Comparison of ENCODE assay signal across 25 cellular contexts in the genomic region with DNA sequence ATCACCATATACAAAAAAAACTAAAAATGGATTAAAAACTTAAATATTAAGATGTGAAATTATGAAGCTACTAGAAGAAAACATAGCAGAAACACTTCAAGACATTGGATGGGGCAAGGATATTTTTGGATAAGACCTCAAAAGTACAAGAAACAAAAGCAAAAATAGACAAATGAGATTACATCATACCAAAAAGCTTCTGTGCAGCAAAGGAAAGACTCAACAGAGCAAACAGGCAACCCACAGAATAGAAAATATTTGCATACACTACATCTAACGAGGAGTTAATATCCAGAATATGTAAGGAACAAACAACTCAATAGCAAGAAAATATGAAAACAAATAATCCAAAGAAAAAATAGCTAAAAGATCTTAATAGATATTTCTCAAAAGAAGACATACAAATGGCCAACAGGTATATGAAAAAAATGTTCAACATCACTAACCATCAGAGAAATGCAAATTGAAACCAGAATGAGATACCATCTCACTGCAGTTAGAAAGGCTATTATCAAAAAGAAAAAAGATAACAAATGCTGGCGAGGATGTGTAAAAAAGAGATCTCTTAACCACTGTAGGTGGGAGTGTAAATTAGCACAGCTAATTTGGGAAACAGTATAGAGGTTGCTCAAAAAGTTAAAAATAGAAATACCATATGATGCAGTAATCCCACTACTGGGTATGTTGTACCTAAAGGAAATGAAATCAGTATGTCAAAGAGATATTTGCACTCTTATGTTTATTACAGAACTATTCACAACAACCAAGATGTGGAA. TPM values are rescaled to one million over a fixed set of nuclear protein-coding genes. Genes with fewer than 3 reads are reported as not detected.
DNase-seq lines count a peak whose midpoint lies in the region; ATAC-seq, FAIRE-seq and TF ChIP-seq lines count a peak whose summit lies in the region.
"Had no signal": no experiment of that assay in that cellular context is flagged by ENCODE, and none has a peak within 500 bp of the region (broad histone marks: within the 10 kb centered on the region; RNA-seq: fewer than 3 reads in every experiment).

No MANE protein-coding gene starts in this region.

- H3K27ac ChIP-seq in A549 (no peak overlapping the region), astrocyte (ENCODE audit: low read depth, low read length) (no peak overlapping the region), substantia nigra (ENCODE audit: low read depth, low read length, poor library complexity, severe bottlenecking) (no peak overlapping the region)
- H3K27ac ChIP-seq: 22Rv1, KMS-11 had no signal

- H3K4me1 ChIP-seq in A549 (no peaks in the 10 kb centered on the region), astrocyte (ENCODE audit: insufficient read depth, low read length) (no peaks in the 10 kb centered on the region)
- H3K4me1 ChIP-seq: BE2C had no signal

- H3K9ac ChIP-seq in astrocyte (ENCODE audit: low read length), result no peak overlapping the region
- H3K9ac ChIP-seq: KMS-11 had no signal

- no peaks in the 10 kb centered on the region for H3K9me3 ChIP-seq in A549
- no peaks in the 10 kb centered on the region for H3K9me3 ChIP-seq in astrocyte (ENCODE audit: insufficient read depth, low read depth, low read length)
- H3K9me3 ChIP-seq: BE2C had no signal

- H3K27ac Mint-ChIP-seq in astrocyte (ENCODE audit: unreplicated experiment), result no peak overlapping the region
- H3K27ac Mint-ChIP-seq: CD4-positive, alpha-beta T cell had no signal

- no peak overlapping the region for H3K4me2 ChIP-seq in A549
- no peak overlapping the region for H3K4me2 ChIP-seq in astrocyte (ENCODE audit: low read length)
- H3K4me2 ChIP-seq: KMS-11 had no signal

- H3K27me3 Mint-ChIP-seq in astrocyte (ENCODE audit: low read depth, unreplicated experiment), result no peaks in the 10 kb centered on the region
- H3K27me3 Mint-ChIP-seq: CD4-positive, alpha-beta T cell had no signal

- H3K4me3 Mint-ChIP-seq in astrocyte (ENCODE audit: unreplicated experiment), result no peak overlapping the region
- H3K4me3 Mint-ChIP-seq: CD4-positive, alpha-beta T cell had no signal

- no peak for TF ChIP-seq RAD21 in A549 (conservative IDR thresholded peaks at IDR 0.05 in 1 of 2, IDR thresholded peaks at IDR 0.05 in 1 of 2)

- no peaks in the 10 kb centered on the region for H3K36me3 ChIP-seq in astrocyte (ENCODE audit: insufficient read depth, low read length)
- H3K36me3 ChIP-seq: BE2C had no signal

- H3K4me3 ChIP-seq in A549, result no peak overlapping the region
- no peak overlapping the region for H3K4me3 ChIP-seq in astrocyte (ENCODE audit: insufficient read depth, low read depth, low read length)

- H2AFZ ChIP-seq in astrocyte (ENCODE audit: low read depth, low read length), result no peak overlapping the region

- FAIRE-seq in A549 (lab: Jason Lieb, UNC), result peak; percentile 7
- peak; percentile 85 for FAIRE-seq in astrocyte (lab: Jason Lieb, UNC)
- FAIRE-seq: HepG2 had no signal

- TF ChIP-seq POLR2A in A549 (IDR thresholded peaks at IDR 0.05; ENCODE audit: low read length), result no peak

- H3K9me3 Mint-ChIP-seq in astrocyte (ENCODE audit: unreplicated experiment), result no peaks in the 10 kb centered on the region
- H3K9me3 Mint-ChIP-seq: CD4-positive, alpha-beta T cell had no signal

- no peak for DNase-seq in A549 (ENCODE audit: low read depth in 1 of 2, low spot score in 1 of 2)
- no peak for DNase-seq in astrocyte (ENCODE audit: low read depth)
- DNase-seq in NCI-H2107 (lab: John Stamatoyannopoulos, UW), result no peak
- no peak for DNase-seq in NCI-H524 treated with DMSO at 0.1 percent for 48 hours (lab: John Stamatoyannopoulos, UW)
- DNase-seq in substantia nigra (lab: John Stamatoyannopoulos, UW), result no peak
- DNase-seq: BE2C; CD4-positive, alpha-beta T cell; EL; GOT3; NCI-H1105; NCI-H1694; NCI-H345; NCI-H69; NK-92 treated with Interleukin-12 subunit alpha and Interleukin-12 subunit beta, amount 100 ng/mL, for 24 hours; OCI-M1; SHP77 treated with DMSO at 0.1 percent for 48 hours had no signal

- no peaks in the 10 kb centered on the region for H3K79me2 ChIP-seq in astrocyte (ENCODE audit: insufficient read depth, low read length)

- H3K4me1 Mint-ChIP-seq in astrocyte (ENCODE audit: low read depth, unreplicated experiment), result no peaks in the 10 kb centered on the region

- no peaks in the 10 kb centered on the region for H3K36me3 Mint-ChIP-seq in astrocyte (ENCODE audit: low read depth, unreplicated experiment)

- no peaks in the 10 kb centered on the region for H4K20me1 ChIP-seq in astrocyte (ENCODE audit: insufficient read depth, low read length)

- TF ChIP-seq CTCF in A549 (IDR thresholded peaks at IDR 0.05) (no peak), astrocyte (IDR thresholded peaks at IDR 0.05; ENCODE audit: insufficient read depth, low read depth, low read length) (no peak)

- 41% methylated on average over 2 of the region's 2 CpGs for WGBS in A549 (ENCODE audit: missing lambda C conversion rate)

- no peaks in the 10 kb centered on the region for H3K27me3 ChIP-seq in astrocyte (ENCODE audit: insufficient read depth, low read length)
- H3K27me3 ChIP-seq: BE2C had no signal

- POLR2A ChIA-PET in A549 (lab: Yijun Ruan, JAX), result interaction anchor here (0.6 kb wide), 1 partner anchor 10 kb away, joined by 5 read pairs; no protein-coding TSS in a partner anchor

- TF ChIP-seq EP300 in A549 (IDR thresholded peaks at IDR 0.05), result no peak

- CTCF ChIA-PET in A549 (lab: Yijun Ruan, JAX), result interaction anchor here (0.9 kb wide), 1 partner anchor 25 kb away, joined by 4 read pairs; no protein-coding TSS in a partner anchor

- no peak for ATAC-seq in A549
- peak; percentile 88 for ATAC-seq in GM19351 (IDR thresholded peaks at IDR 0.05; ENCODE audit: unreplicated experiment)
- peak; percentile 73 for ATAC-seq in HG03103 (IDR thresholded peaks at IDR 0.05; ENCODE audit: low read depth, unreplicated experiment)
- ATAC-seq in GM21576 (IDR thresholded peaks at IDR 0.05; ENCODE audit: unreplicated experiment), result no peak
- ATAC-seq: HepG2 had no signal

TF ChIP-seq in A549, 52 proteins besides CTCF, POLR2A, EP300 and RAD21:
- TF ChIP-seq MAZ (IDR thresholded peaks at IDR 0.05; ENCODE audit: borderline replicate concordance, low read depth, low read length) (no peak), JUN (IDR thresholded peaks at IDR 0.05) (no peak), GATA3 (IDR thresholded peaks at IDR 0.05; ENCODE audit: borderline replicate concordance) (no peak), NR3C1 (IDR thresholded peaks at IDR 0.05) (no peak), JUNB (IDR thresholded peaks at IDR 0.05) (no peak), HOXA7 (CRISPR knock-in tag; IDR thresholded peaks at IDR 0.05) (no peak), NFE2L2 (conservative IDR thresholded peaks at IDR 0.05; ENCODE audit: low read length) (no peak), CHD2 (IDR thresholded peaks at IDR 0.05; ENCODE audit: low read length, partially characterized antibody) (no peak), RNF2 (IDR thresholded peaks at IDR 0.05; ENCODE audit: borderline replicate concordance, low read depth) (no peak), RARB (CRISPR knock-in tag; IDR thresholded peaks at IDR 0.05) (no peak), RFX5 (IDR thresholded peaks at IDR 0.05) (no peak), ZC3H11A (IDR thresholded peaks at IDR 0.05) (no peak), NPAS2 (CRISPR knock-in tag; IDR thresholded peaks at IDR 0.05; ENCODE audit: borderline replicate concordance) (no peak)
- TF ChIP-seq, protein P1, sequence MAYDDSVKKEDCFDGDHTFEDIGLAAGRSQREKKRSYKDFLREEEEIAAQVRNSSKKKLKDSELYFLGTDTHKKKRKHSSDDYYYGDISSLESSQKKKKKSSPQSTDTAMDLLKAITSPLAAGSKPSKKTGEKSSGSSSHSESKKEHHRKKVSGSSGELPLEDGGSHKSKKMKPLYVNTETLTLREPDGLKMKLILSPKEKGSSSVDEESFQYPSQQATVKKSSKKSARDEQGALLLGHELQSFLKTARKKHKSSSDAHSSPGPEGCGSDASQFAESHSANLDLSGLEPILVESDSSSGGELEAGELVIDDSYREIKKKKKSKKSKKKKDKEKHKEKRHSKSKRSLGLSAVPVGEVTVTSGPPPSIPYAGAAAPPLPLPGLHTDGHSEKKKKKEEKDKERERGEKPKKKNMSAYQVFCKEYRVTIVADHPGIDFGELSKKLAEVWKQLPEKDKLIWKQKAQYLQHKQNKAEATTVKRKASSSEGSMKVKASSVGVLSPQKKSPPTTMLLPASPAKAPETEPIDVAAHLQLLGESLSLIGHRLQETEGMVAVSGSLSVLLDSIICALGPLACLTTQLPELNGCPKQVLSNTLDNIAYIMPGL (CRISPR knock-in tag; IDR thresholded peaks at IDR 0.05; ENCODE audit: borderline replicate concordance), result no peak

RNA-seq across cellular contexts. Expression of gene LRCH2, which starts 17.8 kb away (rescaled TPM):
- 0.04 and 0.05 TPM in 2 replicates for polyA plus RNA-seq in A549 (2011; rRNA removed)
- under 0.01 TPM in 1 of 2 replicates, not detected in the other for polyA plus RNA-seq in A549 (2012; cell fraction: cytosol; rRNA removed)
- polyA plus RNA-seq in A549 (2012; cell fraction: nucleus; rRNA removed), result not detected in 2 replicates
- polyA plus RNA-seq in A549 (2017; fragmentation: RNase III; extraction: RNeasy Plus Mini Kit Qiagen cat#74134 plus additional on column Dnase treatment), result 0.01 TPM in 1 of 3 replicates, not detected in the others
- not detected in 2 replicates for polyA minus RNA-seq in A549 (2011; rRNA and poly(A)+ RNA removed)
- total RNA-seq in astrocyte, result 4.6 and 5.8 TPM in 2 replicates
- total RNA-seq: CD4-positive, alpha-beta T cell; HepG2; RPMI7951; T-helper 1 cell treated with Interleukin-12 subunit alpha and Interleukin-12 subunit beta and Interleukin-4 antibody, amounts not matched to agents 30 ng/mL and 1 ng/mL, for 36 hours had no signal
- polyA plus RNA-seq: HepG2 had no signal

RNA-seq across cellular contexts. Expression of gene LUZP4, which starts 37.9 kb away (rescaled TPM):
- polyA plus RNA-seq in A549 (2011; rRNA removed) (not detected in 2 replicates), A549 (2017; fragmentation: RNase III; extraction: RNeasy Plus Mini Kit Qiagen cat#74134 plus additional on column Dnase treatment) (not detected in 3 replicates)
- not detected in 2 replicates for polyA plus RNA-seq in A549 (2012; cell fraction: cytosol; rRNA removed)
- polyA plus RNA-seq in A549 (2012; cell fraction: nucleus; rRNA removed), result not detected in 2 replicates
- not detected in 2 replicates for polyA minus RNA-seq in A549 (2011; rRNA and poly(A)+ RNA removed)
- not detected in 2 replicates for total RNA-seq in astrocyte
- total RNA-seq: CD4-positive, alpha-beta T cell; HepG2; M059J; RPMI7951; T-helper 1 cell treated with Interleukin-12 subunit alpha and Interleukin-12 subunit beta and Interleukin-4 antibody, amounts not matched to agents 30 ng/mL and 1 ng/mL, for 36 hours had no signal
- polyA plus RNA-seq: HepG2 had no signal

Comparison
In these comparisons a context has a peak if more than half of its experiments do, and no peak if none do; other contexts are left out.
1. ATAC-seq: peak in GM19351 (single experiment) and HG03103 (single experiment); none in A549 (0 of 2) and GM21576 (single experiment).